In the genomic region with DNA sequence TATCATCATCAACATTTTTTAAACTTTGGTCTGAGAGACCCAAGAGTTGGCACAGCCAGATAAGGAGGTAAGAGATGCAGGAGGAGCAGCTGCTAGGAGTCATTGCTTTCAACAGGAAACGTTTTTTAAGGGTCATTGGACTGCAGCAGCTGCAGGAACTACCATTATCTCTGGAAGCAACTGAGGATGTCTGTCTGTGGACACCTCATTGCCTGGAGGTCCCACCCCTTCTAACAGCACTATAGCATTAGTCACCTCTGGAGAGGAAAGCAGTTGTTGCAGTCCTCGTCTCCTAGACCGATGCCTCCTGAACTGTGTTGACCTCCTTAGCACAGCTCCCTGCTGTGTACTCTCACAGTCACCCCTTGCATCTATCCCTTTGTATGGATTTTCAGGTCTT, we compare ENCODE assay signal across 25 cellular contexts. TPM values are rescaled to one million over a fixed set of nuclear protein-coding genes. Genes with fewer than 3 reads are reported as not detected.
"Had no signal": no experiment of that assay in that cellular context is flagged by ENCODE, and none has a peak within 500 bp of the region (broad histone marks: within the 10 kb centered on the region; RNA-seq: fewer than 3 reads in every experiment).

No MANE protein-coding gene starts in this region.

- H3K4me1 Mint-ChIP-seq: immature natural killer cell; naive thymus-derived CD4-positive, alpha-beta T cell; nephron progenitor cell; stimulated activated naive B cell treated with anti-CD40 and anti-IgM and Interleukin-4, amounts not matched to agents 10 μg/mL and 1 μg/mL and 100 μg/mL, for 72 hours; stimulated activated naive CD8-positive, alpha-beta T cell treated with anti-CD3 and anti-CD28 coated beads, Interleukin-15, amount 100 ng/mL, for 72 hours had no signal

- H3K36me3 Mint-ChIP-seq: immature natural killer cell; naive thymus-derived CD4-positive, alpha-beta T cell; stimulated activated naive B cell treated with anti-CD40 and anti-IgM and Interleukin-4, amounts not matched to agents 10 μg/mL and 1 μg/mL and 100 μg/mL, for 72 hours had no signal

- ATAC-seq: effector memory CD8-positive, alpha-beta T cell; gastroesophageal sphincter; left colon; left ventricle myocardium superior; naive thymus-derived CD4-positive, alpha-beta T cell; psoas muscle; sciatic nerve; stimulated activated naive B cell treated with anti-CD40 and anti-IgM and Interleukin-4, amounts not matched to agents 10 μg/mL and 1 μg/mL and 100 μg/mL, for 72 hours; stimulated activated naive CD8-positive, alpha-beta T cell treated with anti-CD3 and anti-CD28 coated beads, Interleukin-15, amount 100 ng/mL, for 72 hours had no signal

- H3K27ac ChIP-seq: epithelial cell of prostate, esophagus squamous epithelium, gastroesophageal sphincter, psoas muscle, skin epidermis, testis, tibial nerve had no signal

- H3K27me3 Mint-ChIP-seq: effector memory CD8-positive, alpha-beta T cell; naive thymus-derived CD4-positive, alpha-beta T cell; stimulated activated naive B cell treated with anti-CD40 and anti-IgM and Interleukin-4, amounts not matched to agents 10 μg/mL and 1 μg/mL and 100 μg/mL, for 72 hours; stimulated activated naive CD8-positive, alpha-beta T cell treated with anti-CD3 and anti-CD28 coated beads, Interleukin-15, amount 100 ng/mL, for 72 hours had no signal

- DNase-seq: effector memory CD8-positive, alpha-beta T cell; esophagus squamous epithelium; foreskin fibroblast; immature natural killer cell; kidney; left colon; left ventricle myocardium superior; mesenchymal stem cell; naive thymus-derived CD4-positive, alpha-beta T cell; nephron progenitor cell; psoas muscle; stimulated activated CD4-positive, alpha-beta T cell treated with anti-CD3 and anti-CD28 coated beads, Interleukin-2, amount 100 ng/mL, for 24 hours; stimulated activated CD4-positive, alpha-beta T cell treated with anti-CD3 and anti-CD28 coated beads, Interleukin-4, amount 100 ng/mL, for 4 hours; stimulated activated naive B cell treated with anti-CD40 and anti-IgM and Interleukin-4, amounts not matched to agents 10 μg/mL and 1 μg/mL and 100 μg/mL, for 72 hours; stimulated activated naive CD8-positive, alpha-beta T cell treated with anti-CD3 and anti-CD28 coated beads, Interleukin-15, amount 100 ng/mL, for 72 hours; testis had no signal

- H3K36me3 ChIP-seq: esophagus squamous epithelium, gastroesophageal sphincter, tibial nerve had no signal

- H3K27me3 ChIP-seq: esophagus squamous epithelium, gastroesophageal sphincter, testis, tibial nerve had no signal

- H3K27ac Mint-ChIP-seq: effector memory CD8-positive, alpha-beta T cell; immature natural killer cell; naive thymus-derived CD4-positive, alpha-beta T cell; stimulated activated naive B cell treated with anti-CD40 and anti-IgM and Interleukin-4, amounts not matched to agents 10 μg/mL and 1 μg/mL and 100 μg/mL, for 72 hours; stimulated activated naive CD8-positive, alpha-beta T cell treated with anti-CD3 and anti-CD28 coated beads, Interleukin-15, amount 100 ng/mL, for 72 hours had no signal

- H3K4me1 ChIP-seq: esophagus squamous epithelium, gastroesophageal sphincter, psoas muscle, testis, tibial nerve had no signal

- H3K4me3 ChIP-seq: esophagus squamous epithelium, gastroesophageal sphincter, lung, psoas muscle, skin epidermis, testis, tibial nerve had no signal

- H3K4me3 Mint-ChIP-seq: effector memory CD8-positive, alpha-beta T cell; immature natural killer cell; naive thymus-derived CD4-positive, alpha-beta T cell; nephron progenitor cell; stimulated activated naive B cell treated with anti-CD40 and anti-IgM and Interleukin-4, amounts not matched to agents 10 μg/mL and 1 μg/mL and 100 μg/mL, for 72 hours; stimulated activated naive CD8-positive, alpha-beta T cell treated with anti-CD3 and anti-CD28 coated beads, Interleukin-15, amount 100 ng/mL, for 72 hours had no signal

- H3K9me3 ChIP-seq: esophagus squamous epithelium, gastroesophageal sphincter, psoas muscle, testis, tibial nerve had no signal

RNA-seq across cellular contexts. Expression of a gene that starts 21.5 kb away (rescaled TPM):
- total RNA-seq: esophagus squamous epithelium; gastroesophageal sphincter; left colon; lung; naive thymus-derived CD4-positive, alpha-beta T cell; omental fat pad; psoas muscle; sciatic nerve; subcutaneous adipose tissue; tibial nerve; ureter had no signal
